In the genomic region with DNA sequence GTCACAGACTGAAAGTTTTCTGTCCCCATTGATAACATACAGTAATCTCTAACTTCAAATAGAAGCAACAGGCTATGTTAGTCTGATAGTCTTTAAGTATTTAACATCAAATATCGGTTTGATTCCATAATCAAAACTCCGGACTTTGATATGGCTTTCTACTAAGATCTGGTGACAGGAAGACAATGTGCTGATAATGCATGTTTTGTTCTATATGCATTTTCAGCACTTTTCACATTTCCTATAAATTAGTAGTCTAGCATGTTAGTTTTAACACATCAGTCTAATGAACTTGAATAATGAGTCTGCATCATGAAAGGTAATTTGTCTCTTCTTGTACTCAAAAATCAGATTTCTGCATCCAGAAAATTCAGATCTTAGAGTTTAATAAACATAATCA, we compare ENCODE assay signal across 2 cellular contexts.
TF ChIP-seq lines count a peak whose summit lies in the region.

No MANE protein-coding gene starts in this region.

TF ChIP-seq in IMR-90, 13 proteins besides CTCF, POLR2A, EP300 and RAD21:
- TF ChIP-seq FOS (IDR thresholded peaks at IDR 0.05; ENCODE audit: low read depth, low read length), result no peak
- no peak for TF ChIP-seq NFE2L2 (IDR thresholded peaks at IDR 0.05; ENCODE audit: low read depth, low read length)
- peak; percentile 85 for TF ChIP-seq MAFK (IDR thresholded peaks at IDR 0.05; ENCODE audit: low read depth, low read length)

TF ChIP-seq in K562, 482 proteins besides CTCF, POLR2A, EP300 and RAD21:
- TF ChIP-seq ZNF316 (IDR thresholded peaks at IDR 0.05) (peak; percentile 78), MAFF (IDR thresholded peaks at IDR 0.05; ENCODE audit: low read length) (peak; percentile 53), C11orf30 (IDR thresholded peaks at IDR 0.05; ENCODE audit: low read depth) (peak; percentile 53), MAFK (IDR thresholded peaks at IDR 0.05; ENCODE audit: low read length) (peak; percentile 36; the same call in 1 of the 2 replicates), HDAC8 (tag; IDR thresholded peaks at IDR 0.05) (no peak), ELF4 (CRISPR knock-in tag; IDR thresholded peaks at IDR 0.05) (no peak), MAFG (tag; conservative IDR thresholded peaks at IDR 0.05) (peak; percentile 41; the same call in 1 of the 2 replicates), ZNF717 (CRISPR knock-in tag; IDR thresholded peaks at IDR 0.05) (no peak)
